In genomic region chr5:150789943-150790611, GRCh38 we compare ENCODE assay signal across 8 cellular contexts. TPM values are rescaled to one million over a fixed set of nuclear protein-coding genes. Genes with fewer than 3 reads are reported as not detected.
DNase-seq lines count a peak whose midpoint lies in the region; ATAC-seq and TF ChIP-seq lines count a peak whose summit lies in the region.

No MANE protein-coding gene starts in this region.

- H3K27me3 Mint-ChIP-seq in nephron progenitor cell (ENCODE audit: low read depth, poor library complexity), result no peaks in the 10 kb centered on the region

- peak overlapping the region; percentile 39 for H3K9ac ChIP-seq in DND-41 (ENCODE audit: low read depth, low read length)

- H3K4me1 Mint-ChIP-seq in nephron progenitor cell, result peaks cover 27% of the 10 kb centered on the region

- H3K79me2 ChIP-seq in DND-41 (ENCODE audit: insufficient read depth, low read length), result peaks cover 67% of the 10 kb centered on the region

- no peaks in the 10 kb centered on the region for H3K9me3 ChIP-seq in DND-41 (ENCODE audit: insufficient read depth, low read length, severe bottlenecking)
- no peaks in the 10 kb centered on the region for H3K9me3 ChIP-seq in tibial nerve

- no peak overlapping the region for H3K4me3 Mint-ChIP-seq in nephron progenitor cell

- H3K27me3 ChIP-seq in DND-41 (ENCODE audit: insufficient read depth, low read length, poor library complexity) (no peaks in the 10 kb centered on the region), tibial nerve (no peaks in the 10 kb centered on the region)

- peaks cover 36% of the 10 kb centered on the region for H3K36me3 Mint-ChIP-seq in nephron progenitor cell (ENCODE audit: low read depth)

- ATAC-seq in DND-41 (ENCODE audit: insufficient read depth, low read depth), result peak; percentile 99
- peak; percentile 91 for ATAC-seq in GM21723 (IDR thresholded peaks at IDR 0.05; ENCODE audit: unreplicated experiment)

- DNase-seq in DND-41, result peak; percentile 75
- peak; percentile 87 for DNase-seq in Jurkat, Clone E6-1 (ENCODE audit: low read depth, low spot score)
- DNase-seq in activated CD4-positive, alpha-beta T cell treated with anti-CD3 and anti-CD28 coated beads for 4 hours, result peak; percentile 76 to 79
- DNase-seq in effector CD4-positive, alpha-beta T cell, result peak; percentile 41
- no peak for DNase-seq in nephron progenitor cell
- DNase-seq in tibial nerve (ENCODE audit: low spot score in 2 of 2), result peak in 1 of 2 donors; percentile 21
- no peak for DNase-seq in NCI-H1930 (lab: John Stamatoyannopoulos, UW)

- no peak for TF ChIP-seq EP300 in tibial nerve (IDR thresholded peaks at IDR 0.05)

- peak overlapping the region; percentile 8; the same call in 1 of the 2 replicates for H2AFZ ChIP-seq in DND-41 (ENCODE audit: low read depth, low read length)

- 40 to 44% methylated on average over 7 of the region's 7 CpGs for WGBS in tibial nerve, 2 donors

- H3K4me1 ChIP-seq in DND-41 (ENCODE audit: insufficient read depth, low read length) (peaks cover 24% of the 10 kb centered on the region), tibial nerve (peaks cover 0 to 50% (median 27%) of the 10 kb centered on the region in 4 donors)

- peaks cover 30% of the 10 kb centered on the region for H3K9me3 Mint-ChIP-seq in nephron progenitor cell

- peaks cover 3% of the 10 kb centered on the region; the same call in 1 of the 2 replicates for H3K36me3 ChIP-seq in DND-41 (ENCODE audit: insufficient read depth, low read length)
- H3K36me3 ChIP-seq in tibial nerve, result no peaks in the 10 kb centered on the region

- H3K4me3 ChIP-seq in DND-41 (ENCODE audit: low read depth in 1 of 2, low read length in 2 of 2), result peak overlapping the region in 1 of 2 experiments; percentile 22; a peak in 2 of 4 replicates
- H3K4me3 ChIP-seq in Jurkat, Clone E6-1 (ENCODE audit: low read length), result peak overlapping the region; percentile 26
- no peak overlapping the region for H3K4me3 ChIP-seq in tibial nerve

- peak overlapping the region; percentile 88 for H3K27ac Mint-ChIP-seq in nephron progenitor cell

- TF ChIP-seq CTCF in DND-41 (IDR thresholded peaks at IDR 0.05; ENCODE audit: borderline replicate concordance, extremely low read depth, low read length, poor library complexity, severe bottlenecking), result no peak
- no peak for TF ChIP-seq CTCF in nephron progenitor cell (IDR thresholded peaks at IDR 0.05)
- no peak for TF ChIP-seq CTCF in tibial nerve (IDR thresholded peaks at IDR 0.05)

- H4K20me1 ChIP-seq in DND-41 (ENCODE audit: insufficient read depth, low read length), result 0 out of 2 replicates have a peak, but pooled peaks cover 4% of the 10 kb centered on the region

- H3K27ac ChIP-seq in DND-41 (ENCODE audit: low read length) (peak overlapping the region; percentile 75), tibial nerve (peak overlapping the region in 3 of 4 donors; percentile 13 to 73 (median 57))

- no peak for TF ChIP-seq POLR2A in tibial nerve (IDR thresholded peaks at IDR 0.05)

- peak overlapping the region; percentile 55 for H3K4me2 ChIP-seq in DND-41 (ENCODE audit: insufficient read depth, low read length)

RNA-seq across cellular contexts. Expression of gene SMIM3, which starts 11.5 kb away (rescaled TPM):
- polyA plus RNA-seq in Jurkat, Clone E6-1 (2012; ENCODE audit: insufficient read depth, insufficient read length), result 14.1 TPM
- 10 to 100 TPM; 33.0 to 54.3 (median 38.3) TPM for total RNA-seq in tibial nerve

RNA-seq across cellular contexts. Expression of gene DCTN4, which starts 31.3 kb away (rescaled TPM):
- polyA plus RNA-seq in Jurkat, Clone E6-1 (2012; ENCODE audit: insufficient read depth, insufficient read length), result 25.7 TPM
- 10 to 100 TPM; 38.0 to 80.2 (median 63.4) TPM for total RNA-seq in tibial nerve

RNA-seq across cellular contexts. Expression of gene IRGM, which starts 56.2 kb away (rescaled TPM):
- polyA plus RNA-seq in Jurkat, Clone E6-1 (2012; ENCODE audit: insufficient read depth, insufficient read length), result 0.96 TPM
- not detected for total RNA-seq in tibial nerve

Comparison
In these comparisons a context has a peak if more than half of its experiments do, and no peak if none do; other contexts are left out.
1. DNase-seq: peak in DND-41 (single experiment), Jurkat, Clone E6-1 (single experiment), activated CD4-positive, alpha-beta T cell treated with anti-CD3 and anti-CD28 coated beads for 4 hours (2 of 2) and effector CD4-positive, alpha-beta T cell (single experiment); none in nephron progenitor cell (single experiment) and NCI-H1930 (0 of 2).